Comparison of ENCODE assay signal across 15 cellular contexts in the genomic region with DNA sequence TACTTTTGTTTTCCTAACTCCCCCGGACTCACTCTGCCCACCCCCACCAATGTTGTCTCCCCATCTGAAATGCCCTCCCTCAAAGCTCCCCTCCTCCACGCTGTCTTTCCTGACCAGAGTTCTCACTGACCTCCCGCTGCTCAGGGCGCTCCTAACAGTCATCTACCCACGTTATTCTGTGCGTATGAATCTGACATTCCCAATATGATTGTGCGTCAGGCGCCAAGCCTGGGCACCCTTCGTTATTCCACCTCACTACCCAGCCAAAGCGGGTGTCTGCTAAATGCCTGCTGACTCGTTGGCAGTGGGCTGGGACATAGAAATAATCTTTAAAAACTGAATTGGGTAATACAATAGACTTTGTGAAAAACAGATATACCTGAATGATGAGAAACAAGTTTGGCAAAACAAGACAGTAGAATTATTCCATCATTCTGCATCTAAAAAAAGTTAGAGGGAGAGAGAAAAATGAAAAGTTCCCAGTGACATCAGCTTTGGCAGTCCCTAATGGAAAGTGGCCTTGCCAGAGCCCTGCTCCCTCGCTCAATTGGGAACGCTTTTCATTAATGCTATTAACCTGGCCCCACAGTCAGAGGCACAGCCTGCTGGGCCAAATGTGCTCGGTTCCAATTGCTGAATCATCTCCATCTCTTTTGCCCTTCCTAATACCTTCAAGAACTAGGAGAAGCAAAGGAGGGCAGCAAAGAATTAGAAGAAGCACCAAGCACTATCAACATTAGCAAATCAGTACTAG.
A peak's percentile ranks its signal among the peaks of the same experiment; 100 is the strongest.
DNase-seq lines count a peak whose midpoint lies in the region; ATAC-seq, FAIRE-seq and TF ChIP-seq lines count a peak whose summit lies in the region.
"Had no signal": no experiment of that assay in that cellular context is flagged by ENCODE, and none has a peak within 500 bp of the region (broad histone marks: within the 10 kb centered on the region; RNA-seq: fewer than 3 reads in every experiment).

No MANE protein-coding gene starts in this region.

- H3K36me3 Mint-ChIP-seq in astrocyte (ENCODE audit: low read depth, unreplicated experiment): no peaks in the 10 kb centered on the region
- no peaks in the 10 kb centered on the region for H3K36me3 Mint-ChIP-seq in osteocyte (ENCODE audit: unreplicated experiment)

- intact Hi-C loops in right cardiac atrium (cut with DNase I): loop anchor here in 1 of 4 donors (5.0 kb wide), 1 partner anchor 82 kb away; no protein-coding TSS in a partner anchor
- intact Hi-C loops in gastrocnemius medialis (cut with DNase I; ENCODE audit: low total_unique reads): loop anchor here (2.0 to 10.0 kb wide), 5 partner anchors 84 to 500 kb away; a partner anchor contains a TSS

- H3K9ac ChIP-seq in astrocyte (ENCODE audit: low read length): no peak overlapping the region
- no peak overlapping the region for H3K9ac ChIP-seq in Karpas-422 (ENCODE audit: low read length)

- TF ChIP-seq CTCF in AG10803 (conservative IDR thresholded peaks at IDR 0.05; ENCODE audit: low read length) (no peak), astrocyte (IDR thresholded peaks at IDR 0.05; ENCODE audit: insufficient read depth, low read depth, low read length) (no peak), gastrocnemius medialis (IDR thresholded peaks at IDR 0.05 in 4 of 5, conservative IDR thresholded peaks at IDR 0.05 in 1 of 5) (no peak), osteocyte (IDR thresholded peaks at IDR 0.05) (no peak)

- no peak for FAIRE-seq in astrocyte (lab: Jason Lieb, UNC)
- FAIRE-seq: GM12878, RCC 7860 had no signal

- H3K36me3 ChIP-seq in astrocyte (ENCODE audit: insufficient read depth, low read length) (no peaks in the 10 kb centered on the region), gastrocnemius medialis (no peaks in the 10 kb centered on the region), Karpas-422 (ENCODE audit: insufficient read depth, low read length) (no peaks in the 10 kb centered on the region)
- H3K36me3 ChIP-seq: colonic mucosa, pancreas had no signal

- H4K20me1 ChIP-seq in astrocyte (ENCODE audit: insufficient read depth, low read length) (no peaks in the 10 kb centered on the region), Karpas-422 (ENCODE audit: insufficient read depth, low read depth, low read length) (no peaks in the 10 kb centered on the region)

- H3K4me1 Mint-ChIP-seq in astrocyte (ENCODE audit: low read depth, unreplicated experiment) (no peaks in the 10 kb centered on the region), osteocyte (ENCODE audit: unreplicated experiment) (peaks cover 21% of the 10 kb centered on the region)

- H2AFZ ChIP-seq in astrocyte (ENCODE audit: low read depth, low read length) (peak overlapping the region; percentile 37), Karpas-422 (ENCODE audit: low read length) (no peak overlapping the region)

- H3K4me3 Mint-ChIP-seq in astrocyte (ENCODE audit: unreplicated experiment) (no peak overlapping the region), osteocyte (ENCODE audit: unreplicated experiment) (no peak overlapping the region)
- H3K4me3 Mint-ChIP-seq: activated CD8-positive, alpha-beta T cell treated with anti-CD3 and anti-CD28 coated beads, Interleukin-2, amount 10 ng/mL, durations not matched to agents 7 days and 5 days had no signal

- H3K9me3 Mint-ChIP-seq in astrocyte (ENCODE audit: unreplicated experiment): peaks cover 3% of the 10 kb centered on the region
- H3K9me3 Mint-ChIP-seq in osteocyte (ENCODE audit: unreplicated experiment): no peaks in the 10 kb centered on the region

- H3K79me2 ChIP-seq in astrocyte (ENCODE audit: insufficient read depth, low read length): no peaks in the 10 kb centered on the region
- H3K79me2 ChIP-seq in Karpas-422 (ENCODE audit: low read length): no peaks in the 10 kb centered on the region

- no peaks in the 10 kb centered on the region for H3K9me2 ChIP-seq in Karpas-422 (replicated peaks; ENCODE audit: insufficient read depth, low read length)

- peaks cover 4% of the 10 kb centered on the region for H3K27me3 Mint-ChIP-seq in astrocyte (ENCODE audit: low read depth, unreplicated experiment)
- no peaks in the 10 kb centered on the region for H3K27me3 Mint-ChIP-seq in osteocyte (ENCODE audit: unreplicated experiment)

- H3K27ac ChIP-seq in astrocyte (ENCODE audit: low read depth, low read length) (no peak overlapping the region), right cardiac atrium (ENCODE audit: low read length) (peak overlapping the region; percentile 93), gastrocnemius medialis (peak overlapping the region; percentile 77 to 87 (median 80)), Karpas-422 (ENCODE audit: low read length) (no peak overlapping the region)
- H3K27ac ChIP-seq: colonic mucosa, pancreas had no signal

- peak; percentile 15 for DNase-seq in AG10803 (ENCODE audit: low read depth)
- no peak for DNase-seq in astrocyte (ENCODE audit: low read depth)
- peak; percentile 64 to 78 (median 70) for DNase-seq in right cardiac atrium
- DNase-seq in gastrocnemius medialis: peak; percentile 47 to 74
- DNase-seq in stimulated activated naive CD8-positive, alpha-beta T cell treated with anti-CD3 and anti-CD28 coated beads, Interleukin-15, Interleukin-2, amounts not matched to agents 100 U/mL and 50 U/mL, for 24 hours: no peak
- no peak for DNase-seq in Karpas-422
- no peak for DNase-seq in osteocyte (ENCODE audit: extremely low spot score, unreplicated experiment)
- DNase-seq: activated CD8-positive, alpha-beta T cell treated with anti-CD3 and anti-CD28 coated beads, Interleukin-2, amount 10 ng/mL, durations not matched to agents 7 days and 5 days; activated naive CD4-positive, alpha-beta T cell; DMS79 had no signal

- H3K9me3 ChIP-seq in astrocyte (ENCODE audit: insufficient read depth, low read depth, low read length): no peaks in the 10 kb centered on the region
- H3K9me3 ChIP-seq in right cardiac atrium (ENCODE audit: control insufficient read depth, low read length): no peaks in the 10 kb centered on the region
- no peaks in the 10 kb centered on the region for H3K9me3 ChIP-seq in gastrocnemius medialis
- no peaks in the 10 kb centered on the region for H3K9me3 ChIP-seq in Karpas-422 (ENCODE audit: low read length)
- H3K9me3 ChIP-seq: colonic mucosa, pancreas had no signal

- peak overlapping the region; percentile 64 for H3K4me2 ChIP-seq in astrocyte (ENCODE audit: low read length)
- H3K4me2 ChIP-seq in Karpas-422 (ENCODE audit: low read depth, low read length, poor library complexity, severe bottlenecking): no peak overlapping the region

- 58% methylated on average over 14 of the region's 14 CpGs for WGBS in right cardiac atrium

- no peak overlapping the region for H3K27ac Mint-ChIP-seq in astrocyte (ENCODE audit: unreplicated experiment)
- H3K27ac Mint-ChIP-seq in osteocyte (ENCODE audit: unreplicated experiment): no peak overlapping the region
- H3K27ac Mint-ChIP-seq: activated CD8-positive, alpha-beta T cell treated with anti-CD3 and anti-CD28 coated beads, Interleukin-2, amount 10 ng/mL, durations not matched to agents 7 days and 5 days had no signal

- no peak overlapping the region for H3K4me3 ChIP-seq in AG10803 (ENCODE audit: low read length)
- no peak overlapping the region for H3K4me3 ChIP-seq in astrocyte (ENCODE audit: insufficient read depth, low read depth, low read length)
- H3K4me3 ChIP-seq in right cardiac atrium (ENCODE audit: low read length): no peak overlapping the region
- H3K4me3 ChIP-seq in gastrocnemius medialis: peak overlapping the region in 1 of 4 donors; percentile 35
- H3K4me3 ChIP-seq in Karpas-422 (ENCODE audit: low read length): no peak overlapping the region
- H3K4me3 ChIP-seq: colonic mucosa, GM12878, pancreas had no signal

- ATAC-seq in right cardiac atrium (peak; percentile 88 to 89), gastrocnemius medialis (peak; percentile 55 to 67), HG02798 (IDR thresholded peaks at IDR 0.05; ENCODE audit: poor library complexity, unreplicated experiment) (no peak)
- ATAC-seq in stimulated activated naive CD8-positive, alpha-beta T cell treated with anti-CD3 and anti-CD28 coated beads, Interleukin-15, Interleukin-2, amounts not matched to agents 100 U/mL and 50 U/mL, for 24 hours: no peak
- ATAC-seq: activated CD8-positive, alpha-beta T cell treated with anti-CD3 and anti-CD28 coated beads, Interleukin-2, amount 10 ng/mL, durations not matched to agents 7 days and 5 days had no signal

- peak in 1 of 2 donors; percentile 10 for TF ChIP-seq POLR2A in gastrocnemius medialis (IDR thresholded peaks at IDR 0.05)

- in situ Hi-C loops in gastrocnemius medialis (cut with MboI; ENCODE audit: low sequenced_read_pairs in 4 of 4): loop anchor here in 2 of 4 donors (5.0 to 10.0 kb wide), 2 partner anchors 92 to 400 kb away; a partner anchor contains a TSS

- no peaks in the 10 kb centered on the region for H3K4me1 ChIP-seq in astrocyte (ENCODE audit: insufficient read depth, low read length)
- peaks cover 7% of the 10 kb centered on the region for H3K4me1 ChIP-seq in right cardiac atrium (ENCODE audit: control insufficient read depth, insufficient read depth, low read length)
- H3K4me1 ChIP-seq in gastrocnemius medialis: peaks cover 23 to 35% of the 10 kb centered on the region in 2 donors
- no peaks in the 10 kb centered on the region for H3K4me1 ChIP-seq in Karpas-422 (ENCODE audit: low read length)
- H3K4me1 ChIP-seq: colonic mucosa had no signal

- no peaks in the 10 kb centered on the region for H3K27me3 ChIP-seq in astrocyte (ENCODE audit: insufficient read depth, low read length)
- no peaks in the 10 kb centered on the region for H3K27me3 ChIP-seq in right cardiac atrium (ENCODE audit: control insufficient read depth, insufficient read depth)
- no peaks in the 10 kb centered on the region for H3K27me3 ChIP-seq in gastrocnemius medialis
- no peaks in the 10 kb centered on the region for H3K27me3 ChIP-seq in Karpas-422 (ENCODE audit: low read length)
- H3K27me3 ChIP-seq: colonic mucosa, pancreas had no signal

Comparison
In these comparisons a context has a peak if more than half of its experiments do, and no peak if none do; other contexts are left out.
1. DNase-seq: peak in AG10803 (single experiment), right cardiac atrium (3 of 3) and gastrocnemius medialis (2 of 2); none in astrocyte (single experiment), stimulated activated naive CD8-positive, alpha-beta T cell treated with anti-CD3 and anti-CD28 coated beads, Interleukin-15, Interleukin-2, amounts not matched to agents 100 U/mL and 50 U/mL, for 24 hours (single experiment), Karpas-422 (single experiment) and osteocyte (single experiment).
2. H3K27ac ChIP-seq: peak in right cardiac atrium (single experiment) and gastrocnemius medialis (4 of 4); none in astrocyte (single experiment) and Karpas-422 (single experiment).
3. ATAC-seq: peak in right cardiac atrium (2 of 2) and gastrocnemius medialis (2 of 2); none in stimulated activated naive CD8-positive, alpha-beta T cell treated with anti-CD3 and anti-CD28 coated beads, Interleukin-15, Interleukin-2, amounts not matched to agents 100 U/mL and 50 U/mL, for 24 hours (single experiment) and HG02798 (single experiment).